ENCODE assay signal across 10 cellular contexts in genomic region chr9:33350310-33350709, GRCh38. TPM values are rescaled to one million over a fixed set of nuclear protein-coding genes. Genes with fewer than 3 reads are reported as not detected.
DNase-seq lines count a peak whose midpoint lies in the region; ATAC-seq and TF ChIP-seq lines count a peak whose summit lies in the region.
"Had no signal": no experiment of that assay in that cellular context is flagged by ENCODE, and none has a peak within 500 bp of the region (broad histone marks: within the 10 kb centered on the region; RNA-seq: fewer than 3 reads in every experiment).

No MANE protein-coding gene starts in this region.

- H3K4me3 Mint-ChIP-seq in CD8-positive, alpha-beta T cell = no peak overlapping the region
- no peak overlapping the region for H3K4me3 Mint-ChIP-seq in progenitor cell of endocrine pancreas (ENCODE audit: low read depth)
- H3K4me3 Mint-ChIP-seq: stimulated activated memory B cell treated with anti-CD40 and anti-IgM and Interleukin-4, amounts not matched to agents 10 μg/mL and 1 μg/mL and 100 μg/mL, for 72 hours had no signal

- no peak for ATAC-seq in CD8-positive, alpha-beta T cell
- ATAC-seq in RWPE2 (ENCODE audit: low read depth) = peak; percentile 79
- no peak for ATAC-seq in GM18520 (IDR thresholded peaks at IDR 0.05; ENCODE audit: unreplicated experiment)
- ATAC-seq: stimulated activated memory B cell treated with anti-CD40 and anti-IgM and Interleukin-4, amounts not matched to agents 10 μg/mL and 1 μg/mL and 100 μg/mL, for 72 hours had no signal

- intact Hi-C loops in CD8-positive, alpha-beta T cell (cut with DNase I, micrococcal nuclease) = no loop called here

- H3K4me1 Mint-ChIP-seq in CD8-positive, alpha-beta T cell (ENCODE audit: low read depth) = no peaks in the 10 kb centered on the region
- H3K4me1 Mint-ChIP-seq in progenitor cell of endocrine pancreas (ENCODE audit: low read depth) = no peaks in the 10 kb centered on the region
- H3K4me1 Mint-ChIP-seq: stimulated activated memory B cell treated with anti-CD40 and anti-IgM and Interleukin-4, amounts not matched to agents 10 μg/mL and 1 μg/mL and 100 μg/mL, for 72 hours had no signal

- H3K9me3 Mint-ChIP-seq in CD8-positive, alpha-beta T cell = no peaks in the 10 kb centered on the region
- no peaks in the 10 kb centered on the region for H3K9me3 Mint-ChIP-seq in progenitor cell of endocrine pancreas (ENCODE audit: low read depth)
- H3K9me3 Mint-ChIP-seq: stimulated activated memory B cell treated with anti-CD40 and anti-IgM and Interleukin-4, amounts not matched to agents 10 μg/mL and 1 μg/mL and 100 μg/mL, for 72 hours had no signal

- no peak for TF ChIP-seq CTCF in CD8-positive, alpha-beta T cell (IDR thresholded peaks at IDR 0.05)
- TF ChIP-seq CTCF in RWPE2 (IDR thresholded peaks at IDR 0.05; ENCODE audit: poor library complexity, severe bottlenecking) (no peak), progenitor cell of endocrine pancreas (IDR thresholded peaks at IDR 0.05; ENCODE audit: unreplicated experiment) (no peak)

- peak overlapping the region; percentile 52 for H3K27ac Mint-ChIP-seq in CD8-positive, alpha-beta T cell
- H3K27ac Mint-ChIP-seq in progenitor cell of endocrine pancreas = peak overlapping the region; percentile 46
- H3K27ac Mint-ChIP-seq: stimulated activated memory B cell treated with anti-CD40 and anti-IgM and Interleukin-4, amounts not matched to agents 10 μg/mL and 1 μg/mL and 100 μg/mL, for 72 hours had no signal

- H3K27me3 Mint-ChIP-seq in CD8-positive, alpha-beta T cell (ENCODE audit: low read depth) = no peaks in the 10 kb centered on the region
- no peaks in the 10 kb centered on the region for H3K27me3 Mint-ChIP-seq in progenitor cell of endocrine pancreas
- H3K27me3 Mint-ChIP-seq: stimulated activated memory B cell treated with anti-CD40 and anti-IgM and Interleukin-4, amounts not matched to agents 10 μg/mL and 1 μg/mL and 100 μg/mL, for 72 hours had no signal

- H3K4me3 ChIP-seq in CD8-positive, alpha-beta T cell (ENCODE audit: low read depth, low read length) = no peak overlapping the region
- no peak overlapping the region for H3K4me3 ChIP-seq in RWPE2 (ENCODE audit: severe bottlenecking)
- H3K4me3 ChIP-seq: ovary had no signal

- peaks cover 79% of the 10 kb centered on the region for H3K36me3 Mint-ChIP-seq in CD8-positive, alpha-beta T cell
- peaks cover 39% of the 10 kb centered on the region for H3K36me3 Mint-ChIP-seq in progenitor cell of endocrine pancreas (ENCODE audit: insufficient read depth)

- no peak overlapping the region for H3K27ac ChIP-seq in CD8-positive, alpha-beta T cell (ENCODE audit: low read depth, low read length)
- no peak overlapping the region for H3K27ac ChIP-seq in RWPE2 (ENCODE audit: poor library complexity, severe bottlenecking)

- no peaks in the 10 kb centered on the region for H3K27me3 ChIP-seq in CD8-positive, alpha-beta T cell (ENCODE audit: insufficient read depth, low read length)
- no peaks in the 10 kb centered on the region for H3K27me3 ChIP-seq in RWPE2 (ENCODE audit: insufficient read depth, poor library complexity, severe bottlenecking)
- H3K27me3 ChIP-seq: ovary had no signal

- CTCF ChIA-PET in CD8-positive, alpha-beta T cell (lab: Charles Lee) = interaction anchor here (1.4 kb wide), 1 partner anchor 24 kb away, joined by 4 read pairs; no protein-coding TSS in a partner anchor

- DNase-seq in CD8-positive, alpha-beta T cell = no peak
- DNase-seq in RWPE2 (ENCODE audit: low spot score) (no peak), fibroblast of the conjunctiva (ENCODE audit: low read depth) (peak; percentile 93), progenitor cell of endocrine pancreas (ENCODE audit: low spot score, unreplicated experiment) (no peak), NCI-H2107 treated with DMSO at 0.1 percent for 48 hours (lab: John Stamatoyannopoulos, UW; ENCODE audit: unreplicated experiment) (no peak), NCI-H2227 treated with DMSO at 0.1 percent for 48 hours (lab: John Stamatoyannopoulos, UW) (no peak)
- DNase-seq in stimulated activated CD4-positive, alpha-beta T cell treated with anti-CD3 and anti-CD28 coated beads, Interleukin-4, amount 100 ng/mL, for 1 hour = no peak

- H3K9me3 ChIP-seq in CD8-positive, alpha-beta T cell (ENCODE audit: low read length) = no peaks in the 10 kb centered on the region
- no peaks in the 10 kb centered on the region for H3K9me3 ChIP-seq in RWPE2 (ENCODE audit: severe bottlenecking)
- H3K9me3 ChIP-seq: ovary had no signal

- peaks cover 30% of the 10 kb centered on the region for H3K36me3 ChIP-seq in CD8-positive, alpha-beta T cell (ENCODE audit: insufficient read depth, low read length)
- H3K36me3 ChIP-seq in RWPE2 (ENCODE audit: low read depth) = peaks cover 45% of the 10 kb centered on the region
- H3K36me3 ChIP-seq: ovary had no signal

- POLR2A ChIA-PET in CD8-positive, alpha-beta T cell (lab: Charles Lee) = interaction anchor here (0.6 kb wide), 1 partner anchor 9 kb away, joined by 3 read pairs; no protein-coding TSS in a partner anchor

- no peaks in the 10 kb centered on the region for H3K4me1 ChIP-seq in CD8-positive, alpha-beta T cell (ENCODE audit: insufficient read depth, low read length)
- no peaks in the 10 kb centered on the region for H3K4me1 ChIP-seq in RWPE2 (ENCODE audit: insufficient read depth, poor library complexity, severe bottlenecking)

RNA-seq across cellular contexts. Expression of gene AQP7, which starts 52.1 kb away (rescaled TPM):
- total RNA-seq in CD8-positive, alpha-beta T cell = not detected
- 3.3 and 4.4 TPM in 2 replicates for total RNA-seq in progenitor cell of endocrine pancreas

RNA-seq across cellular contexts. Expression of gene NFX1, which starts 60.0 kb away (rescaled TPM):
- 10 to 100 TPM; 32.9 to 37.9 TPM for total RNA-seq in CD8-positive, alpha-beta T cell
- 29.4 and 32.0 TPM in 2 replicates for total RNA-seq in progenitor cell of endocrine pancreas
